In the genomic region with DNA sequence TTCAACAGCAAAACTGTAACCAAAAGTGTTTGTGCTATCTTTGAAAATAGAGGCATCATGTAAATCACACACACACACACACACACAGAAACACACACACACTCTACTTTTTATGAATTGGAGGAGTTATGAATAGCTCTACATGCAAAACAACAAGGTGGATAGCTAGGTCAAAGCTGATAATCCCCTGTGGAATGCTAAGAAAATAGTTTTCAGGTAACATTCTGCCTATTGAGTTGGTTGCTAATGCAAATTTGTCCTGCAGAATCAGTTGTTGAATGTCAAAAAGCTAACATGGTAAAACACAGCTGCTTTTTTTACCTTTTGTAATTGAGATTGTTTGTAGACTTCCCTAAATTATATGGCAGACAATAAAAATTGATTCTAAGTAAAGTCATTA, we compare ENCODE assay signal across 1 cellular context.
TF ChIP-seq lines count a peak whose summit lies in the region.

No MANE protein-coding gene starts in this region.

TF ChIP-seq in H1, 55 proteins besides CTCF, POLR2A, EP300 and RAD21 (continued from another document):
- TF ChIP-seq, protein P1, sequence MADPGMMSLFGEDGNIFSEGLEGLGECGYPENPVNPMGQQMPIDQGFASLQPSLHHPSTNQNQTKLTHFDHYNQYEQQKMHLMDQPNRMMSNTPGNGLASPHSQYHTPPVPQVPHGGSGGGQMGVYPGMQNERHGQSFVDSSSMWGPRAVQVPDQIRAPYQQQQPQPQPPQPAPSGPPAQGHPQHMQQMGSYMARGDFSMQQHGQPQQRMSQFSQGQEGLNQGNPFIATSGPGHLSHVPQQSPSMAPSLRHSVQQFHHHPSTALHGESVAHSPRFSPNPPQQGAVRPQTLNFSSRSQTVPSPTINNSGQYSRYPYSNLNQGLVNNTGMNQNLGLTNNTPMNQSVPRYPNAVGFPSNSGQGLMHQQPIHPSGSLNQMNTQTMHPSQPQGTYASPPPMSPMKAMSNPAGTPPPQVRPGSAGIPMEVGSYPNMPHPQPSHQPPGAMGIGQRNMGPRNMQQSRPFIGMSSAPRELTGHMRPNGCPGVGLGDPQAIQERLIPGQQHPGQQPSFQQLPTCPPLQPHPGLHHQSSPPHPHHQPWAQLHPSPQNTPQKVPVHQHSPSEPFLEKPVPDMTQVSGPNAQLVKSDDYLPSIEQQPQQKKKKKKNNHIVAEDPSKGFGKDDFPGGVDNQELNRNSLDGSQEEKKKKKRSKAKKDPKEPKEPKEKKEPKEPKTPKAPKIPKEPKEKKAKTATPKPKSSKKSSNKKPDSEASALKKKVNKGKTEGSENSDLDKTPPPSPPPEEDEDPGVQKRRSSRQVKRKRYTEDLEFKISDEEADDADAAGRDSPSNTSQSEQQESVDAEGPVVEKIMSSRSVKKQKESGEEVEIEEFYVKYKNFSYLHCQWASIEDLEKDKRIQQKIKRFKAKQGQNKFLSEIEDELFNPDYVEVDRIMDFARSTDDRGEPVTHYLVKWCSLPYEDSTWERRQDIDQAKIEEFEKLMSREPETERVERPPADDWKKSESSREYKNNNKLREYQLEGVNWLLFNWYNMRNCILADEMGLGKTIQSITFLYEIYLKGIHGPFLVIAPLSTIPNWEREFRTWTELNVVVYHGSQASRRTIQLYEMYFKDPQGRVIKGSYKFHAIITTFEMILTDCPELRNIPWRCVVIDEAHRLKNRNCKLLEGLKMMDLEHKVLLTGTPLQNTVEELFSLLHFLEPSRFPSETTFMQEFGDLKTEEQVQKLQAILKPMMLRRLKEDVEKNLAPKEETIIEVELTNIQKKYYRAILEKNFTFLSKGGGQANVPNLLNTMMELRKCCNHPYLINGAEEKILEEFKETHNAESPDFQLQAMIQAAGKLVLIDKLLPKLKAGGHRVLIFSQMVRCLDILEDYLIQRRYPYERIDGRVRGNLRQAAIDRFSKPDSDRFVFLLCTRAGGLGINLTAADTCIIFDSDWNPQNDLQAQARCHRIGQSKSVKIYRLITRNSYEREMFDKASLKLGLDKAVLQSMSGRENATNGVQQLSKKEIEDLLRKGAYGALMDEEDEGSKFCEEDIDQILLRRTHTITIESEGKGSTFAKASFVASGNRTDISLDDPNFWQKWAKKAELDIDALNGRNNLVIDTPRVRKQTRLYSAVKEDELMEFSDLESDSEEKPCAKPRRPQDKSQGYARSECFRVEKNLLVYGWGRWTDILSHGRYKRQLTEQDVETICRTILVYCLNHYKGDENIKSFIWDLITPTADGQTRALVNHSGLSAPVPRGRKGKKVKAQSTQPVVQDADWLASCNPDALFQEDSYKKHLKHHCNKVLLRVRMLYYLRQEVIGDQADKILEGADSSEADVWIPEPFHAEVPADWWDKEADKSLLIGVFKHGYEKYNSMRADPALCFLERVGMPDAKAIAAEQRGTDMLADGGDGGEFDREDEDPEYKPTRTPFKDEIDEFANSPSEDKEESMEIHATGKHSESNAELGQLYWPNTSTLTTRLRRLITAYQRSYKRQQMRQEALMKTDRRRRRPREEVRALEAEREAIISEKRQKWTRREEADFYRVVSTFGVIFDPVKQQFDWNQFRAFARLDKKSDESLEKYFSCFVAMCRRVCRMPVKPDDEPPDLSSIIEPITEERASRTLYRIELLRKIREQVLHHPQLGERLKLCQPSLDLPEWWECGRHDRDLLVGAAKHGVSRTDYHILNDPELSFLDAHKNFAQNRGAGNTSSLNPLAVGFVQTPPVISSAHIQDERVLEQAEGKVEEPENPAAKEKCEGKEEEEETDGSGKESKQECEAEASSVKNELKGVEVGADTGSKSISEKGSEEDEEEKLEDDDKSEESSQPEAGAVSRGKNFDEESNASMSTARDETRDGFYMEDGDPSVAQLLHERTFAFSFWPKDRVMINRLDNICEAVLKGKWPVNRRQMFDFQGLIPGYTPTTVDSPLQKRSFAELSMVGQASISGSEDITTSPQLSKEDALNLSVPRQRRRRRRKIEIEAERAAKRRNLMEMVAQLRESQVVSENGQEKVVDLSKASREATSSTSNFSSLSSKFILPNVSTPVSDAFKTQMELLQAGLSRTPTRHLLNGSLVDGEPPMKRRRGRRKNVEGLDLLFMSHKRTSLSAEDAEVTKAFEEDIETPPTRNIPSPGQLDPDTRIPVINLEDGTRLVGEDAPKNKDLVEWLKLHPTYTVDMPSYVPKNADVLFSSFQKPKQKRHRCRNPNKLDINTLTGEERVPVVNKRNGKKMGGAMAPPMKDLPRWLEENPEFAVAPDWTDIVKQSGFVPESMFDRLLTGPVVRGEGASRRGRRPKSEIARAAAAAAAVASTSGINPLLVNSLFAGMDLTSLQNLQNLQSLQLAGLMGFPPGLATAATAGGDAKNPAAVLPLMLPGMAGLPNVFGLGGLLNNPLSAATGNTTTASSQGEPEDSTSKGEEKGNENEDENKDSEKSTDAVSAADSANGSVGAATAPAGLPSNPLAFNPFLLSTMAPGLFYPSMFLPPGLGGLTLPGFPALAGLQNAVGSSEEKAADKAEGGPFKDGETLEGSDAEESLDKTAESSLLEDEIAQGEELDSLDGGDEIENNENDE (IDR thresholded peaks at IDR 0.05; ENCODE audit: insufficient replicate concordance, low read length): peak; percentile 83
